In genomic region chr17:7989781-7990655, GRCh38 we compare ENCODE assay signal across 8 cellular contexts. TPM values are rescaled to one million over a fixed set of nuclear protein-coding genes. Genes with fewer than 3 reads are reported as not detected.
DNase-seq lines count a peak whose midpoint lies in the region; ATAC-seq lines count a peak whose summit lies in the region.

No MANE protein-coding gene starts in this region.

- H3K27ac ChIP-seq in cingulate gyrus (ENCODE audit: low read depth, low read length): peak overlapping the region; percentile 47

- ATAC-seq in HG03025 (IDR thresholded peaks at IDR 0.05; ENCODE audit: low FRiP score, unreplicated experiment) (peak; percentile 74), left lobe of liver (peak; percentile 98)

- DNase-seq in SIG-M5 treated with dmso at 0.1 percent for 504 hours (lab: John Stamatoyannopoulos, UW; ENCODE audit: unreplicated experiment): peak; percentile 79
- no peak for DNase-seq in SIG-M5 (lab: John Stamatoyannopoulos, UW)
- DNase-seq in NCI-H2227 treated with DMSO at 0.1 percent for 48 hours (lab: John Stamatoyannopoulos, UW): peak; percentile 52
- peak; percentile 87 to 97 for DNase-seq in activated CD4-positive, alpha-beta T cell treated with anti-CD3 and anti-CD28 coated beads for 4 hours
- peak; percentile 82 for DNase-seq in left lobe of liver (ENCODE audit: low spot score)
- DNase-seq in stimulated activated CD4-positive, alpha-beta T cell treated with anti-CD3 and anti-CD28 coated beads, Interleukin-2, amount 100 ng/mL, for 24 hours: peak; percentile 98

RNA-seq across cellular contexts. Expression of gene GUCY2D, which starts 12.4 kb away (rescaled TPM):
- total RNA-seq in left lobe of liver: 0.05 TPM

RNA-seq across cellular contexts. Expression of gene ALOX15B, which starts 48.8 kb away (rescaled TPM):
- total RNA-seq in left lobe of liver: 0.35 TPM

RNA-seq across cellular contexts. Expression of gene CNTROB, which starts 58.0 kb away (rescaled TPM):
- total RNA-seq in left lobe of liver: 8.9 TPM

RNA-seq across cellular contexts. Expression of gene TRAPPC1, which starts 58.3 kb away (rescaled TPM):
- 41.1 TPM for total RNA-seq in left lobe of liver
